ENCODE assay signal across 11 cellular contexts in genomic region chr4:159150838-159151390, GRCh38. TPM values are rescaled to one million over a fixed set of nuclear protein-coding genes. Genes with fewer than 3 reads are reported as not detected.
DNase-seq lines count a peak whose midpoint lies in the region; ATAC-seq and TF ChIP-seq lines count a peak whose summit lies in the region.
"Had no signal": no experiment of that assay in that cellular context is flagged by ENCODE, and none has a peak within 500 bp of the region (broad histone marks: within the 10 kb centered on the region; RNA-seq: fewer than 3 reads in every experiment).

No MANE protein-coding gene starts in this region.

- TF ChIP-seq POLR2A in IMR-90 (IDR thresholded peaks at IDR 0.05; ENCODE audit: low read depth, low read length), result no peak

- no peak overlapping the region for H3K14ac ChIP-seq in IMR-90 (replicated peaks; ENCODE audit: low read depth, low read length)
- no peak overlapping the region for H3K14ac ChIP-seq in neuronal stem cell (ENCODE audit: low read length)

- no peak overlapping the region for H3K4ac ChIP-seq in IMR-90 (ENCODE audit: low read depth, low read length)
- no peak overlapping the region for H3K4ac ChIP-seq in neuronal stem cell (ENCODE audit: low read length)

- H3K36me3 ChIP-seq in IMR-90 (ENCODE audit: control insufficient read depth, insufficient read depth, low read length) (no peaks in the 10 kb centered on the region), mucosa of descending colon (ENCODE audit: low read depth) (no peaks in the 10 kb centered on the region), neuronal stem cell (replicated peaks in 1 of 2; ENCODE audit: control insufficient read depth in 2 of 2, insufficient read depth in 2 of 2, low read length in 2 of 2) (no peaks in the 10 kb centered on the region)
- H3K36me3 ChIP-seq: SJSA1 had no signal

- in situ Hi-C loops in IMR-90 (cut with MboI; ENCODE audit: low sequenced_read_pairs), result no loop called here

- no peak overlapping the region for H2BK12ac ChIP-seq in neuronal stem cell (ENCODE audit: low read length)

- H3K9me1 ChIP-seq in IMR-90 (ENCODE audit: insufficient read depth, low read length), result no peaks in the 10 kb centered on the region; the same call in 1 of the 2 replicates

- H2AK5ac ChIP-seq in IMR-90 (ENCODE audit: low read depth, low read length) (no peak overlapping the region), neuronal stem cell (ENCODE audit: low read depth, low read length) (no peak overlapping the region)

- ATAC-seq in GM19035 (IDR thresholded peaks at IDR 0.05; ENCODE audit: unreplicated experiment), result peak; percentile 66
- ATAC-seq in HG02588 (IDR thresholded peaks at IDR 0.05; ENCODE audit: unreplicated experiment), result peak; percentile 49
- ATAC-seq in IMR-90 (ENCODE audit: low read depth), result no peak
- peak; percentile 22 for ATAC-seq in mucosa of descending colon
- ATAC-seq: activated CD8-positive, alpha-beta T cell treated with anti-CD3 and anti-CD28 coated beads for 36 hours; natural killer cell had no signal

- H3K79me1 ChIP-seq in IMR-90 (ENCODE audit: low read depth in 1 of 2, low read length in 2 of 2), result peaks cover 6 to 29% of the 10 kb centered on the region in 2 experiments
- H3K79me1 ChIP-seq in neuronal stem cell (ENCODE audit: low read depth, low read length), result no peaks in the 10 kb centered on the region

- H3K18ac ChIP-seq in IMR-90 (ENCODE audit: low read depth, low read length) (no peak overlapping the region), neuronal stem cell (ENCODE audit: low read length) (no peak overlapping the region)

- POLR2A ChIA-PET in IMR-90 (lab: Charles Lee; ENCODE audit: unreplicated experiment), result no interaction called here

- H4K20me1 ChIP-seq in IMR-90 (ENCODE audit: insufficient read depth, low read length), result no peaks in the 10 kb centered on the region; the same call in 1 of the 2 replicates

- CTCF ChIA-PET in IMR-90 (lab: Yijun Ruan, JAX), result no interaction called here

- no peak for TF ChIP-seq CTCF in IMR-90 (conservative IDR thresholded peaks at IDR 0.05; ENCODE audit: low read depth, low read length)
- TF ChIP-seq CTCF in mucosa of descending colon (IDR thresholded peaks at IDR 0.05), result no peak

- H2AFZ ChIP-seq in IMR-90 (replicated peaks; ENCODE audit: low read length, poor library complexity) (no peak overlapping the region), neuronal stem cell (ENCODE audit: low read length) (no peak overlapping the region)

- H4K91ac ChIP-seq in IMR-90 (ENCODE audit: insufficient read depth, low read depth, low read length), result no peak overlapping the region
- H4K91ac ChIP-seq in neuronal stem cell (ENCODE audit: low read depth, low read length, poor library complexity), result no peak overlapping the region

- H3K23ac ChIP-seq in IMR-90 (ENCODE audit: low read depth, low read length), result no peak overlapping the region
- H3K23ac ChIP-seq in neuronal stem cell (ENCODE audit: low read depth, low read length, poor library complexity), result no peak overlapping the region

- no peak overlapping the region for H2AK9ac ChIP-seq in IMR-90 (replicated peaks; ENCODE audit: low read depth, low read length, poor library complexity)

- no peak overlapping the region for H2BK5ac ChIP-seq in IMR-90 (ENCODE audit: low read depth, low read length, poor library complexity, severe bottlenecking)
- no peak overlapping the region for H2BK5ac ChIP-seq in neuronal stem cell (ENCODE audit: low read length)

- no peak overlapping the region for H4K5ac ChIP-seq in IMR-90 (ENCODE audit: low read depth, low read length)

- H3K27me3 ChIP-seq in IMR-90 (ENCODE audit: control insufficient read depth, insufficient read depth, low read length) (no peaks in the 10 kb centered on the region), neuronal stem cell (ENCODE audit: control insufficient read depth in 3 of 3, insufficient read depth in 3 of 3, low read depth in 1 of 3, low read length in 3 of 3) (no peaks in the 10 kb centered on the region)
- H3K27me3 ChIP-seq: SJSA1 had no signal

- H2BK120ac ChIP-seq in IMR-90 (ENCODE audit: low read depth, low read length) (no peak overlapping the region), neuronal stem cell (ENCODE audit: low read depth, low read length) (no peak overlapping the region)

- DNase-seq in IMR-90, result no peak
- no peak for DNase-seq in mucosa of descending colon
- DNase-seq in NCI-H2171 treated with DMSO at 0.1 percent for 48 hours (lab: John Stamatoyannopoulos, UW), result no peak
- no peak for DNase-seq in iPS-NIHi7 (ENCODE audit: extremely low spot score)
- DNase-seq in neuronal stem cell (ENCODE audit: low spot score), result no peak
- no peak for DNase-seq in NOMO-1 treated with DMSO at 0.1 percent for 48 hours (lab: John Stamatoyannopoulos, UW; ENCODE audit: unreplicated experiment)
- DNase-seq: activated CD8-positive, alpha-beta T cell treated with anti-CD3 and anti-CD28 coated beads for 36 hours; natural killer cell had no signal

- TF ChIP-seq RAD21 in IMR-90 (IDR thresholded peaks at IDR 0.05; ENCODE audit: low read length), result no peak

- no peak overlapping the region for H2BK20ac ChIP-seq in IMR-90 (ENCODE audit: low read depth, low read length)

- no peak overlapping the region for H3K27ac ChIP-seq in IMR-90 (ENCODE audit: insufficient read depth, low read length)
- H3K27ac ChIP-seq in neuronal stem cell (replicated peaks; ENCODE audit: low read length), result no peak overlapping the region
- H3K27ac ChIP-seq: SJSA1 had no signal

- H3K9ac ChIP-seq in IMR-90 (ENCODE audit: low read depth, low read length) (no peak overlapping the region), neuronal stem cell (ENCODE audit: low read depth, low read length, poor library complexity) (no peak overlapping the region)

- H4K8ac ChIP-seq in IMR-90 (ENCODE audit: low read depth in 2 of 2, low read length in 2 of 2) (no peak overlapping the region), neuronal stem cell (ENCODE audit: low read depth, low read length) (no peak overlapping the region)

- 100% methylated on average over 1 of the region's 4 CpGs; no CpG with 5 or more reads in 1 of the 2 experiments for WGBS in IMR-90 (ENCODE audit: extremely low coverage in 2 of 2, insufficient read length in 1 of 2), 2 experiments
- no CpG with 5 or more reads among the region's 4 CpGs for WGBS in neuronal stem cell (ENCODE audit: extremely low coverage in 2 of 2, insufficient read length in 2 of 2, insufficient replicate concordance in 1 of 2), 2 donors

- H2BK15ac ChIP-seq in IMR-90 (ENCODE audit: low read depth, low read length) (no peak overlapping the region), neuronal stem cell (ENCODE audit: low read length) (no peak overlapping the region)

- dilution Hi-C loops in IMR-90 (cut with HindIII; ENCODE audit: low sequenced_read_pairs, unreplicated experiment), result no loop called here

- no peaks in the 10 kb centered on the region for H3K9me3 ChIP-seq in IMR-90 (ENCODE audit: control insufficient read depth, insufficient read depth, low read length)
- H3K9me3 ChIP-seq in mucosa of descending colon, result no peaks in the 10 kb centered on the region
- no peaks in the 10 kb centered on the region for H3K9me3 ChIP-seq in neuronal stem cell (replicated peaks in 1 of 2; ENCODE audit: control insufficient read depth in 2 of 2, insufficient read depth in 1 of 2, low read depth in 1 of 2, low read length in 2 of 2)
- H3K9me3 ChIP-seq: SJSA1 had no signal

- H3K56ac ChIP-seq in IMR-90 (ENCODE audit: extremely low read depth, insufficient read depth, low read length), result no peak overlapping the region

- H3K4me3 ChIP-seq in IMR-90 (ENCODE audit: insufficient read depth, low read depth, low read length), result no peak overlapping the region
- H3K4me3 ChIP-seq in mucosa of descending colon, result no peak overlapping the region
- no peak overlapping the region for H3K4me3 ChIP-seq in neuronal stem cell (ENCODE audit: low read length in 2 of 2)
- H3K4me3 ChIP-seq: SJSA1 had no signal

- no TSS peak for BruUV-seq in IMR-90 (replicated peaks; lab: Mats Ljungman, UMichigan)

- H3K4me1 ChIP-seq in IMR-90 (ENCODE audit: control insufficient read depth, insufficient read depth, low read length) (peaks cover 5% of the 10 kb centered on the region), mucosa of descending colon (ENCODE audit: low read depth) (no peaks in the 10 kb centered on the region), neuronal stem cell (ENCODE audit: control insufficient read depth in 2 of 2, insufficient read depth in 1 of 2, low read depth in 1 of 2, low read length in 2 of 2) (peaks cover 0 to 3% of the 10 kb centered on the region in 2 donors)
- H3K4me1 ChIP-seq: SJSA1 had no signal

- intact Hi-C loops in IMR-90 (cut with micrococcal nuclease), result no loop called here
- intact Hi-C loops in mucosa of descending colon (cut with DNase I, micrococcal nuclease), result no loop called here

- no peak overlapping the region for H3K4me2 ChIP-seq in IMR-90 (ENCODE audit: low read depth, low read length)
- H3K4me2 ChIP-seq in neuronal stem cell (ENCODE audit: insufficient read depth, low read length, poor library complexity, severe bottlenecking), result no peak overlapping the region

TF ChIP-seq in IMR-90, 13 proteins besides CTCF, POLR2A, EP300 and RAD21:
- TF ChIP-seq MAFK (IDR thresholded peaks at IDR 0.05; ENCODE audit: low read depth, low read length) (peak; percentile 39; the same call in 1 of the 2 replicates), MAZ (IDR thresholded peaks at IDR 0.05; ENCODE audit: borderline replicate concordance, low read depth, low read length) (no peak)
TF ChIP-seq in IMR-90: peak in this region for 1.

RNA-seq across cellular contexts. Expression of gene RAPGEF2, which starts 48.0 kb away (rescaled TPM):
- total RNA-seq in IMR-90 (2012; rRNA removed), result 109 and 126 TPM in 2 replicates
- polyA plus RNA-seq in IMR-90 (2012; rRNA removed), result 25.6 and 27.6 TPM in 2 replicates
- 7.5 and 8.0 TPM in 2 replicates for polyA plus RNA-seq in IMR-90 (2012; cell fraction: cytosol; rRNA removed)
- polyA plus RNA-seq in IMR-90 (2012; cell fraction: nucleus; rRNA removed; ENCODE audit: low replicate concordance), result 19.5 and 127 TPM in 2 replicates
- 10 to 100 TPM; 42.8 to 68.2 (median 55.1) TPM for total RNA-seq in mucosa of descending colon
- polyA plus RNA-seq in neuronal stem cell (2013, experiment 1 of 2), result 19.0 TPM
- 19.5 TPM for polyA plus RNA-seq in neuronal stem cell (2013, experiment 2 of 2)
